ENCODE assay signal across 8 cellular contexts in genomic region chr19:45507864-45508680, GRCh38. TPM values are rescaled to one million over a fixed set of nuclear protein-coding genes. Genes with fewer than 3 reads are reported as not detected.
A peak's percentile ranks its signal among the peaks of the same experiment; 100 is the strongest.
DNase-seq lines count a peak whose midpoint lies in the region; ATAC-seq and TF ChIP-seq lines count a peak whose summit lies in the region.

No MANE protein-coding gene starts in this region.

- intact Hi-C loops in esophagus squamous epithelium (cut with DNase I) = no loop called here

- peaks cover 56% of the 10 kb centered on the region for H3K4me1 Mint-ChIP-seq in activated CD8-positive, alpha-beta T cell treated with anti-CD3 and anti-CD28 coated beads, Interleukin-2, amount 10 ng/mL, durations not matched to agents 7 days and 5 days (ENCODE audit: low read depth)
- H3K4me1 Mint-ChIP-seq in nephron progenitor cell = peaks cover 23% of the 10 kb centered on the region

- H3K27me3 ChIP-seq in esophagus squamous epithelium = no peaks in the 10 kb centered on the region

- H3K36me3 ChIP-seq in esophagus squamous epithelium = no peaks in the 10 kb centered on the region

- peak overlapping the region; percentile 94 to 98 (median 96) for H3K27ac ChIP-seq in esophagus squamous epithelium

- TF ChIP-seq POLR2A in esophagus squamous epithelium (IDR thresholded peaks at IDR 0.05) = no peak

- no peaks in the 10 kb centered on the region for H3K9me3 ChIP-seq in esophagus squamous epithelium

- peak; percentile 1 for ATAC-seq in activated CD8-positive, alpha-beta T cell treated with anti-CD3 and anti-CD28 coated beads, Interleukin-2, amount 10 ng/mL, durations not matched to agents 7 days and 5 days
- no peak for ATAC-seq in GM18520 (IDR thresholded peaks at IDR 0.05; ENCODE audit: unreplicated experiment)
- ATAC-seq in HG03520 (IDR thresholded peaks at IDR 0.05; ENCODE audit: unreplicated experiment) = no peak

- peak overlapping the region; percentile 87 for H3K4me3 Mint-ChIP-seq in activated CD8-positive, alpha-beta T cell treated with anti-CD3 and anti-CD28 coated beads, Interleukin-2, amount 10 ng/mL, durations not matched to agents 7 days and 5 days
- H3K4me3 Mint-ChIP-seq in nephron progenitor cell = peak overlapping the region; percentile 90

- H3K4me3 ChIP-seq in esophagus squamous epithelium = peak overlapping the region; percentile 88 to 100 (median 95)

- no peaks in the 10 kb centered on the region for H3K27me3 Mint-ChIP-seq in activated CD8-positive, alpha-beta T cell treated with anti-CD3 and anti-CD28 coated beads, Interleukin-2, amount 10 ng/mL, durations not matched to agents 7 days and 5 days (ENCODE audit: low read depth)
- peaks cover 3% of the 10 kb centered on the region for H3K27me3 Mint-ChIP-seq in nephron progenitor cell (ENCODE audit: low read depth, poor library complexity)

- POLR2A ChIA-PET in activated CD8-positive, alpha-beta T cell treated with anti-CD3 and anti-CD28 coated beads, Interleukin-2, amount 10 ng/mL, durations not matched to agents 7 days and 5 days (lab: Charles Lee) = interaction anchor here (1.3 kb wide), 1 partner anchor 134 kb away, joined by 10 read pairs; no protein-coding TSS in a partner anchor

- CTCF ChIA-PET in activated CD8-positive, alpha-beta T cell treated with anti-CD3 and anti-CD28 coated beads, Interleukin-2, amount 10 ng/mL, durations not matched to agents 7 days and 5 days (lab: Charles Lee) = interaction anchor here (0.7 to 1.6 kb wide), 7 partner anchors 9 to 209 kb away, joined by 3 to 6 read pairs (median 3); no protein-coding TSS in a partner anchor

- DNase-seq in COR-L47 (lab: John Stamatoyannopoulos, UW) (peak; percentile 73), LHCN-M2 (ENCODE audit: low read depth) (peak; percentile 30), esophagus squamous epithelium (lab: John Stamatoyannopoulos, UW) (no peak), nephron progenitor cell (peak; percentile 62), globus pallidus (ENCODE audit: low spot score) (no peak)
- peak; percentile 62 for DNase-seq in activated CD8-positive, alpha-beta T cell treated with anti-CD3 and anti-CD28 coated beads, Interleukin-2, amount 10 ng/mL, durations not matched to agents 7 days and 5 days

- H3K36me3 Mint-ChIP-seq in activated CD8-positive, alpha-beta T cell treated with anti-CD3 and anti-CD28 coated beads, Interleukin-2, amount 10 ng/mL, durations not matched to agents 7 days and 5 days (ENCODE audit: low read depth) = peaks cover 38% of the 10 kb centered on the region
- peaks cover 4% of the 10 kb centered on the region for H3K36me3 Mint-ChIP-seq in nephron progenitor cell (ENCODE audit: low read depth)

- H3K9me3 Mint-ChIP-seq in activated CD8-positive, alpha-beta T cell treated with anti-CD3 and anti-CD28 coated beads, Interleukin-2, amount 10 ng/mL, durations not matched to agents 7 days and 5 days (ENCODE audit: insufficient read depth) = no peaks in the 10 kb centered on the region
- H3K9me3 Mint-ChIP-seq in nephron progenitor cell = no peaks in the 10 kb centered on the region

- H3K27ac Mint-ChIP-seq in activated CD8-positive, alpha-beta T cell treated with anti-CD3 and anti-CD28 coated beads, Interleukin-2, amount 10 ng/mL, durations not matched to agents 7 days and 5 days = peak overlapping the region; percentile 82
- no peak overlapping the region for H3K27ac Mint-ChIP-seq in nephron progenitor cell

- WGBS in esophagus squamous epithelium, 2 donors = 0% methylated on average over 2 to 7 of the region's 44 CpGs

- H3K4me1 ChIP-seq in esophagus squamous epithelium = peaks cover 18 to 69% (median 28%) of the 10 kb centered on the region in 3 donors

- no peak for TF ChIP-seq CTCF in esophagus squamous epithelium (IDR thresholded peaks at IDR 0.05)
- TF ChIP-seq CTCF in nephron progenitor cell (IDR thresholded peaks at IDR 0.05) = no peak

RNA-seq across cellular contexts. Expression of gene VASP, which starts 0.8 kb away (rescaled TPM):
- total RNA-seq in LHCN-M2 (2014; rRNA removed) (102 and 127 TPM in 2 replicates), esophagus squamous epithelium (10 to 100 TPM; 39.2 to 82.9 (median 52.7) TPM)
- polyA plus RNA-seq in LHCN-M2 (2012) = 73.3 TPM
- total RNA-seq in activated CD8-positive, alpha-beta T cell treated with anti-CD3 and anti-CD28 coated beads, Interleukin-2, amount 10 ng/mL, durations not matched to agents 7 days and 5 days = 100 to 1,000 TPM; 215 to 222 TPM

RNA-seq across cellular contexts. Expression of gene PPM1N, which starts 9.8 kb away (rescaled TPM):
- total RNA-seq in LHCN-M2 (2014; rRNA removed) (1.7 and 2.4 TPM in 2 replicates), esophagus squamous epithelium (1 to 10 TPM; 1.8 to 6.7 (median 4.0) TPM)
- 0.95 TPM for polyA plus RNA-seq in LHCN-M2 (2012)
- 1 to 10 TPM; 1.6 to 3.2 TPM for total RNA-seq in activated CD8-positive, alpha-beta T cell treated with anti-CD3 and anti-CD28 coated beads, Interleukin-2, amount 10 ng/mL, durations not matched to agents 7 days and 5 days

RNA-seq across cellular contexts. Expression of gene RTN2, which starts 11.2 kb away (rescaled TPM):
- total RNA-seq in LHCN-M2 (2014; rRNA removed) (22.9 and 39.7 TPM in 2 replicates), esophagus squamous epithelium (1 to 10 TPM; 1.9 to 7.2 (median 4.2) TPM)
- polyA plus RNA-seq in LHCN-M2 (2012) = 39.6 TPM
- total RNA-seq in activated CD8-positive, alpha-beta T cell treated with anti-CD3 and anti-CD28 coated beads, Interleukin-2, amount 10 ng/mL, durations not matched to agents 7 days and 5 days = 1 to 10 TPM; 2.0 to 3.4 TPM

RNA-seq across cellular contexts. Expression of gene FOSB, which starts 40.3 kb away (rescaled TPM):
- total RNA-seq in LHCN-M2 (2014; rRNA removed) (0.32 and 0.34 TPM in 2 replicates), esophagus squamous epithelium (1 to 10 TPM; 1.7 to 4.6 (median 2.5) TPM)
- 0.24 TPM for polyA plus RNA-seq in LHCN-M2 (2012)
- total RNA-seq in activated CD8-positive, alpha-beta T cell treated with anti-CD3 and anti-CD28 coated beads, Interleukin-2, amount 10 ng/mL, durations not matched to agents 7 days and 5 days = 100 to 1,000 TPM; 154 to 172 TPM

Comparison
In these comparisons a context has a peak if more than half of its experiments do, and no peak if none do; other contexts are left out.
1. DNase-seq: peak in COR-L47 (single experiment), LHCN-M2 (single experiment), activated CD8-positive, alpha-beta T cell treated with anti-CD3 and anti-CD28 coated beads, Interleukin-2, amount 10 ng/mL, durations not matched to agents 7 days and 5 days (single experiment) and nephron progenitor cell (single experiment); none in esophagus squamous epithelium (single experiment) and globus pallidus (single experiment).